In the genomic region with DNA sequence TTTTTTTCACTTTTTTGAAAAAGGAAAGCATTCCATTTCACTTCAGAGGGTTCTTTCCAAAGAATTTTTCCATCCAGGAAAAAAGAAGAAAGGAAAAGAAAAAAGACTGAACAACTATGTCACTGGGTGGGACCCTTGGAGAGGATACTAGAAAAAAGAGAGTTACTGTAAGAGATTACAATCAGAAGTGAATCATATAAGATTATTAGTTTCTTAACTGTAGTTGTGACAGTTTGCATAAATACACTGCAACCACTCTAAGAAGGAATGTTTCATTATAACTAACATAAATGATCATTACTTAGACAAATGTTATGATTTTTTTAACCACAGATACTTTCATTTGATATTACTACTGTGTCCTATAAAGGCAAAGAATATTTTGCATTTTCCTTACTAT, we compare ENCODE assay signal across 20 cellular contexts.
DNase-seq lines count a peak whose midpoint lies in the region; ATAC-seq and TF ChIP-seq lines count a peak whose summit lies in the region.
"Had no signal": no experiment of that assay in that cellular context is flagged by ENCODE, and none has a peak within 500 bp of the region (broad histone marks: within the 10 kb centered on the region; RNA-seq: fewer than 3 reads in every experiment).

No MANE protein-coding gene starts in this region.

- H3K4me1 ChIP-seq in SK-N-SH (ENCODE audit: control insufficient read depth in 1 of 2, insufficient read depth in 2 of 2, low read depth in 1 of 2, low read length in 1 of 2) = peaks cover 0 to 6% of the 10 kb centered on the region in 2 experiments; a peak in 2 of 4 replicates
- peaks cover 6% of the 10 kb centered on the region for H3K4me1 ChIP-seq in vagina
- H3K4me1 ChIP-seq in tibial artery = peaks cover 0 to 37% (median 13%) of the 10 kb centered on the region in 4 donors

- ATAC-seq in activated T-cell treated with anti-CD3 and anti-CD28 coated beads, Interleukin-2, amount 50 U/mL, for 4 hours = peak; percentile 40 to 41
- peak; percentile 70 for ATAC-seq in stimulated activated effector memory CD8-positive, alpha-beta T cell treated with anti-CD3 and anti-CD28 coated beads, Interleukin-12 subunit alpha, Interleukin-12 subunit beta, amount 100 ng/mL, for 72 hours

- no peak for TF ChIP-seq RAD21 in SK-N-SH (IDR thresholded peaks at IDR 0.05; ENCODE audit: low read length)

- H3K27ac Mint-ChIP-seq in stimulated activated effector memory CD8-positive, alpha-beta T cell treated with anti-CD3 and anti-CD28 coated beads, Interleukin-12 subunit alpha, Interleukin-12 subunit beta, amount 100 ng/mL, for 72 hours = no peak overlapping the region
- H3K27ac Mint-ChIP-seq: CD4-positive, alpha-beta T cell had no signal

- H3K4me2 ChIP-seq in SK-N-SH = no peak overlapping the region

- no peaks in the 10 kb centered on the region for H3K27me3 ChIP-seq in SK-N-SH (ENCODE audit: insufficient read depth)
- no peaks in the 10 kb centered on the region for H3K27me3 ChIP-seq in vagina
- no peaks in the 10 kb centered on the region for H3K27me3 ChIP-seq in tibial artery

- H3K4me3 ChIP-seq in SK-N-SH (ENCODE audit: low read depth in 2 of 2, low read length in 1 of 2) (no peak overlapping the region), vagina (no peak overlapping the region), tibial artery (no peak overlapping the region)
- H3K4me3 ChIP-seq: SK-N-MC had no signal

- POLR2A ChIA-PET in SK-N-SH (lab: Yijun Ruan, JAX) = no interaction called here

- peaks cover 75% of the 10 kb centered on the region for H3K4me1 Mint-ChIP-seq in activated T-cell treated with anti-CD3 and anti-CD28 coated beads, Interleukin-2, amount 50 U/mL, for 4 hours (ENCODE audit: low read depth)
- H3K4me1 Mint-ChIP-seq in stimulated activated effector memory CD8-positive, alpha-beta T cell treated with anti-CD3 and anti-CD28 coated beads, Interleukin-12 subunit alpha, Interleukin-12 subunit beta, amount 100 ng/mL, for 72 hours = peaks cover 76% of the 10 kb centered on the region

- no peak for TF ChIP-seq CTCF in SK-N-SH (IDR thresholded peaks at IDR 0.05)
- TF ChIP-seq CTCF in vagina (IDR thresholded peaks at IDR 0.05) = no peak
- TF ChIP-seq CTCF in tibial artery (IDR thresholded peaks at IDR 0.05) = no peak

- H3K9me3 ChIP-seq in SK-N-SH (no peaks in the 10 kb centered on the region), vagina (no peaks in the 10 kb centered on the region), tibial artery (no peaks in the 10 kb centered on the region)

- H4K20me1 ChIP-seq in SK-N-SH (ENCODE audit: insufficient read depth) = peaks cover 21% of the 10 kb centered on the region

- H3K79me2 ChIP-seq in SK-N-SH (ENCODE audit: insufficient read depth) = peaks cover 53% of the 10 kb centered on the region

- H3K4me3 Mint-ChIP-seq in activated T-cell treated with anti-CD3 and anti-CD28 coated beads, Interleukin-2, amount 50 U/mL, for 4 hours = no peak overlapping the region
- H3K4me3 Mint-ChIP-seq in stimulated activated effector memory CD8-positive, alpha-beta T cell treated with anti-CD3 and anti-CD28 coated beads, Interleukin-12 subunit alpha, Interleukin-12 subunit beta, amount 100 ng/mL, for 72 hours = no peak overlapping the region
- H3K4me3 Mint-ChIP-seq: CD4-positive, alpha-beta T cell had no signal

- TF ChIP-seq POLR2A in vagina (IDR thresholded peaks at IDR 0.05) = no peak

- H2AFZ ChIP-seq in SK-N-SH (ENCODE audit: low read depth) = no peak overlapping the region

- H3K36me3 ChIP-seq in SK-N-SH (replicated peaks in 1 of 2; ENCODE audit: control insufficient read depth in 1 of 2, insufficient read depth in 2 of 2, low read length in 1 of 2) (peaks cover 0 to 3% of the 10 kb centered on the region in 2 experiments), vagina (no peaks in the 10 kb centered on the region), tibial artery (no peaks in the 10 kb centered on the region)

- no peak for DNase-seq in activated T-cell treated with anti-CD3 and anti-CD28 coated beads, Interleukin-2, amount 50 U/mL, for 4 hours
- no peak for DNase-seq in activated T-cell treated with anti-CD3 and anti-CD28 coated beads, Interleukin-2, amount 50 U/mL, for 48 hours
- no peak for DNase-seq in SK-N-SH
- peak; percentile 32 for DNase-seq in dedifferentiated amniotic fluid mesenchymal stem cell (ENCODE audit: extremely low spot score)
- DNase-seq in stimulated activated effector memory CD8-positive, alpha-beta T cell treated with anti-CD3 and anti-CD28 coated beads, Interleukin-12 subunit alpha, Interleukin-12 subunit beta, amount 100 ng/mL, for 72 hours (ENCODE audit: low spot score in 2 of 2) = no peak
- DNase-seq in vagina (ENCODE audit: extremely low spot score in 2 of 2) = no peak
- DNase-seq in tibial artery = no peak
- no peak for DNase-seq in LoVo (ENCODE audit: low spot score)
- DNase-seq: Calu3; CD4-positive, alpha-beta T cell; DMS53; Kasumi-1; NCI-H1105; NCI-H2081 treated with DMSO at 0.1 percent for 48 hours; NCI-H510A; NCI-H748 treated with DMSO at 0.1 percent for 48 hours; NK-92 treated with Interleukin-12 subunit alpha and Interleukin-12 subunit beta, amount 100 ng/mL, for 24 hours; OCI-M1; SHP77 had no signal

- no peak overlapping the region for H3K9ac ChIP-seq in SK-N-SH

- H3K9me3 Mint-ChIP-seq in activated T-cell treated with anti-CD3 and anti-CD28 coated beads, Interleukin-2, amount 50 U/mL, for 4 hours = no peaks in the 10 kb centered on the region
- no peaks in the 10 kb centered on the region for H3K9me3 Mint-ChIP-seq in stimulated activated effector memory CD8-positive, alpha-beta T cell treated with anti-CD3 and anti-CD28 coated beads, Interleukin-12 subunit alpha, Interleukin-12 subunit beta, amount 100 ng/mL, for 72 hours
- H3K9me3 Mint-ChIP-seq: CD4-positive, alpha-beta T cell had no signal

- H3K27ac ChIP-seq in SK-N-SH (ENCODE audit: low read depth in 2 of 2, low read length in 1 of 2) (no peak overlapping the region), vagina (no peak overlapping the region), tibial artery (no peak overlapping the region)
- H3K27ac ChIP-seq: SK-N-MC had no signal

- no peaks in the 10 kb centered on the region for H3K27me3 Mint-ChIP-seq in activated T-cell treated with anti-CD3 and anti-CD28 coated beads, Interleukin-2, amount 50 U/mL, for 4 hours (ENCODE audit: low read depth)
- H3K27me3 Mint-ChIP-seq: CD4-positive, alpha-beta T cell had no signal

- CTCF ChIA-PET in SK-N-SH (lab: Yijun Ruan, JAX) = no interaction called here

- intact Hi-C loops in vagina (cut with DNase I) (loop anchor here (5.0 kb wide), 1 partner anchor 984 kb away; no protein-coding TSS in a partner anchor), tibial artery (cut with DNase I; ENCODE audit: low total_unique reads) (no loop called here)

- no peaks in the 10 kb centered on the region for H3K9me2 ChIP-seq in SK-N-SH

- peaks cover 22% of the 10 kb centered on the region for H3K36me3 Mint-ChIP-seq in activated T-cell treated with anti-CD3 and anti-CD28 coated beads, Interleukin-2, amount 50 U/mL, for 4 hours (ENCODE audit: insufficient read depth)
- H3K36me3 Mint-ChIP-seq in stimulated activated effector memory CD8-positive, alpha-beta T cell treated with anti-CD3 and anti-CD28 coated beads, Interleukin-12 subunit alpha, Interleukin-12 subunit beta, amount 100 ng/mL, for 72 hours = no peaks in the 10 kb centered on the region

- no peak for TF ChIP-seq EP300 in SK-N-SH (IDR thresholded peaks at IDR 0.05; ENCODE audit: borderline replicate concordance in 1 of 2, low read depth in 1 of 2, low read length in 1 of 2)

- no peaks in the 10 kb centered on the region for H3F3A ChIP-seq in SK-N-SH (replicated peaks; ENCODE audit: insufficient read depth)

TF ChIP-seq in SK-N-SH, 30 proteins besides CTCF, POLR2A, EP300 and RAD21:
- TF ChIP-seq TCF12 (IDR thresholded peaks at IDR 0.05) (0 out of 2 replicates have a peak, but pooled peaks have one; percentile 15), RXRA (IDR thresholded peaks at IDR 0.05; ENCODE audit: borderline replicate concordance, low read depth) (no peak)
